Comparison of ENCODE assay signal across 21 cellular contexts in the genomic region with DNA sequence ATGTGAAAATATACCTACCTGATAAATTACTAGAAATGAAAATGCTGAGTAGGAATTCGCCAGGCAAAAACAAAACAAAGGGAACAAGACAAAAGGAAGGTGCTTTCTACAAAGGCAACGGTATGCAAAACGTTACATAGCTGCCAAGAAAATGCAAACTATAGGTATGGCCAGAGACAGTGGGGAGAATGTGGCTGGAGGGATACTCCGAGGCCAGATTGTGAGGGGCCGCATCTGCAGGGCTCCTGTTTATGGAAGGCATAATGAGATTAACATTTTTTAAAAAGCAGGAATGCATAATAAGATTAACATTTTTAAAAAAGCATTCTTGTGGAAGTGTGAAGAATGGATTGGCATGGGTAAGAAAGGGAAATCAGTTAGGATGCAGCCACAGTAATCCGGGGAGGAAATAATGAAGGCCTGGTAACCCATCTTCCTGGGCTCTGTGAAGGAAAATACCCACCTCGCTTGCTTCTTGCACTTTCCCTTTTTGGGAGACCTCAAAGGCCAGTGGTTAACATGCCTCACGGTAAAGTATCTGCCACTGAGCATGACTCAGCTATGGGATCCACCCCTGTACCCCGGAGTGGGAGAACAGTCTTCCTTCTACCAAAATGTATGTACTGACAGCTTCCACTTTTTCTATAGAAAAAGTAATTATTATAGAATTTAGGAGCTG.
DNase-seq lines count a peak whose midpoint lies in the region; ATAC-seq and TF ChIP-seq lines count a peak whose summit lies in the region.
"Had no signal": no experiment of that assay in that cellular context is flagged by ENCODE, and none has a peak within 500 bp of the region (broad histone marks: within the 10 kb centered on the region; RNA-seq: fewer than 3 reads in every experiment).

No MANE protein-coding gene starts in this region.

- TF ChIP-seq RAD21 in IMR-90 (IDR thresholded peaks at IDR 0.05; ENCODE audit: low read length): no peak

- no peak overlapping the region for H2AK9ac ChIP-seq in IMR-90 (replicated peaks; ENCODE audit: low read depth, low read length, poor library complexity)

- H3K4me2 ChIP-seq in IMR-90 (ENCODE audit: low read depth, low read length): no peak overlapping the region
- H3K4me2 ChIP-seq in neural progenitor cell: peak overlapping the region; percentile 10

- no peak overlapping the region for H2BK5ac ChIP-seq in IMR-90 (ENCODE audit: low read depth, low read length, poor library complexity, severe bottlenecking)

- H3K14ac ChIP-seq in IMR-90 (replicated peaks; ENCODE audit: low read depth, low read length): no peak overlapping the region; the same call in 1 of the 2 replicates

- H3K23ac ChIP-seq in IMR-90 (ENCODE audit: low read depth, low read length): no peak overlapping the region

- H4K5ac ChIP-seq in IMR-90 (ENCODE audit: low read depth, low read length): peak overlapping the region; percentile 28; the same call in 1 of the 2 replicates

- no peaks in the 10 kb centered on the region for H4K20me1 ChIP-seq in IMR-90 (ENCODE audit: insufficient read depth, low read length)
- no peaks in the 10 kb centered on the region for H4K20me1 ChIP-seq in neural progenitor cell (ENCODE audit: low read depth)

- peaks cover 9% of the 10 kb centered on the region for H3K4me1 ChIP-seq in IMR-90 (ENCODE audit: control insufficient read depth, insufficient read depth, low read length)
- peaks cover 17% of the 10 kb centered on the region for H3K4me1 ChIP-seq in neural progenitor cell
- H3K4me1 ChIP-seq: body of pancreas, lower lobe of right lung, prostate gland had no signal

- CTCF ChIA-PET in IMR-90 (lab: Yijun Ruan, JAX): no interaction called here
- CTCF ChIA-PET in activated naive CD4-positive, alpha-beta T cell treated with anti-CD3 and anti-CD28 coated beads, Interleukin-2, amount 10 ng/mL, durations not matched to agents 7 days and 5 days (lab: Charles Lee): no interaction called here

- H3K56ac ChIP-seq in IMR-90 (ENCODE audit: extremely low read depth, insufficient read depth, low read length): no peak overlapping the region

- H3K4me1 Mint-ChIP-seq in activated T-helper 17 cell treated with anti-CD3 and anti-CD28 coated beads, Interleukin-2, amount 50 U/mL, for 72 hours: no peaks in the 10 kb centered on the region
- peaks cover 35% of the 10 kb centered on the region for H3K4me1 Mint-ChIP-seq in neural progenitor cell
- peaks cover 6% of the 10 kb centered on the region for H3K4me1 Mint-ChIP-seq in activated naive CD4-positive, alpha-beta T cell treated with anti-CD3 and anti-CD28 coated beads, Interleukin-2, amount 10 ng/mL, durations not matched to agents 7 days and 5 days
- H3K4me1 Mint-ChIP-seq: stimulated activated naive B cell treated with anti-CD40 and anti-IgM and Interleukin-4, amounts not matched to agents 10 μg/mL and 1 μg/mL and 100 μg/mL, for 72 hours had no signal

- TF ChIP-seq POLR2A in IMR-90 (IDR thresholded peaks at IDR 0.05; ENCODE audit: low read depth, low read length): no peak

- H4K8ac ChIP-seq in IMR-90 (ENCODE audit: low read depth in 2 of 2, low read length in 2 of 2): no peak overlapping the region

- TF ChIP-seq CTCF in IMR-90 (conservative IDR thresholded peaks at IDR 0.05; ENCODE audit: low read depth, low read length): no peak
- no peak for TF ChIP-seq CTCF in neural progenitor cell (IDR thresholded peaks at IDR 0.05)

- H3K9ac ChIP-seq in IMR-90 (ENCODE audit: low read depth, low read length): no peak overlapping the region
- H3K9ac ChIP-seq in neural progenitor cell: no peak overlapping the region

- no peak overlapping the region for H3K4me3 Mint-ChIP-seq in activated T-helper 17 cell treated with anti-CD3 and anti-CD28 coated beads, Interleukin-2, amount 50 U/mL, for 72 hours
- H3K4me3 Mint-ChIP-seq in neural progenitor cell: no peak overlapping the region
- H3K4me3 Mint-ChIP-seq in activated naive CD4-positive, alpha-beta T cell treated with anti-CD3 and anti-CD28 coated beads, Interleukin-2, amount 10 ng/mL, durations not matched to agents 7 days and 5 days: no peak overlapping the region
- H3K4me3 Mint-ChIP-seq: activated naive CD8-positive, alpha-beta T cell treated with anti-CD3 and anti-CD28 coated beads, Interleukin-2, amount 10 ng/mL, durations not matched to agents 7 days and 5 days; CD8-positive, alpha-beta memory T cell; stimulated activated naive B cell treated with anti-CD40 and anti-IgM and Interleukin-4, amounts not matched to agents 10 μg/mL and 1 μg/mL and 100 μg/mL, for 72 hours had no signal

- no peak overlapping the region for H3K27ac ChIP-seq in IMR-90 (ENCODE audit: insufficient read depth, low read length)
- no peak overlapping the region for H3K27ac ChIP-seq in neural progenitor cell
- H3K27ac ChIP-seq: body of pancreas, gastroesophageal sphincter, HL-60, lower lobe of right lung, neutrophil, prostate gland had no signal

- peaks cover 3% of the 10 kb centered on the region for H3F3A ChIP-seq in neural progenitor cell (ENCODE audit: low read depth)

- no peak overlapping the region for H2BK15ac ChIP-seq in IMR-90 (ENCODE audit: low read depth, low read length)

- H3K36me3 ChIP-seq in H7 (replicated peaks; ENCODE audit: control insufficient read depth, insufficient read depth, low read length) (no peaks in the 10 kb centered on the region), IMR-90 (ENCODE audit: control insufficient read depth, insufficient read depth, low read length) (no peaks in the 10 kb centered on the region), neural progenitor cell (no peaks in the 10 kb centered on the region)
- H3K36me3 ChIP-seq: gastroesophageal sphincter, lower lobe of right lung, MG63, neutrophil, prostate gland had no signal

- H3K4ac ChIP-seq in IMR-90 (ENCODE audit: low read depth, low read length): peak overlapping the region; percentile 21; the same call in 1 of the 2 replicates

- H3K27ac Mint-ChIP-seq in activated T-helper 17 cell treated with anti-CD3 and anti-CD28 coated beads, Interleukin-2, amount 50 U/mL, for 72 hours: no peak overlapping the region
- no peak overlapping the region for H3K27ac Mint-ChIP-seq in neural progenitor cell
- no peak overlapping the region for H3K27ac Mint-ChIP-seq in activated naive CD4-positive, alpha-beta T cell treated with anti-CD3 and anti-CD28 coated beads, Interleukin-2, amount 10 ng/mL, durations not matched to agents 7 days and 5 days
- H3K27ac Mint-ChIP-seq: activated naive CD8-positive, alpha-beta T cell treated with anti-CD3 and anti-CD28 coated beads, Interleukin-2, amount 10 ng/mL, durations not matched to agents 7 days and 5 days; activated T-helper 2 cell treated with anti-CD3 and anti-CD28 coated beads, Interferon-gamma antibody, Interleukin-2, Interleukin-4, amounts not matched to agents 10 μg/mL and 5 μg/mL and 100 μg/mL, durations not matched to agents 14 hours and 24 hours and 36 hours; CD8-positive, alpha-beta memory T cell; stimulated activated naive B cell treated with anti-CD40 and anti-IgM and Interleukin-4, amounts not matched to agents 10 μg/mL and 1 μg/mL and 100 μg/mL, for 72 hours had no signal

- POLR2A ChIA-PET in IMR-90 (lab: Charles Lee; ENCODE audit: unreplicated experiment): no interaction called here

- H3K79me2 ChIP-seq in neural progenitor cell (ENCODE audit: low read depth): no peaks in the 10 kb centered on the region

- BruUV-seq in IMR-90 (replicated peaks; lab: Mats Ljungman, UMichigan): no TSS peak

- no peaks in the 10 kb centered on the region for H3K9me3 ChIP-seq in IMR-90 (ENCODE audit: control insufficient read depth, insufficient read depth, low read length)
- no peaks in the 10 kb centered on the region for H3K9me3 ChIP-seq in neural progenitor cell (ENCODE audit: low read depth)
- H3K9me3 ChIP-seq: body of pancreas, gastroesophageal sphincter, lower lobe of right lung, MG63, neutrophil, prostate gland had no signal

- no peaks in the 10 kb centered on the region for H3K9me1 ChIP-seq in IMR-90 (ENCODE audit: insufficient read depth, low read length)

- H3K4me3 ChIP-seq in H7 (ENCODE audit: insufficient read depth, low read depth, low read length) (no peak overlapping the region), IMR-90 (ENCODE audit: insufficient read depth, low read depth, low read length) (no peak overlapping the region), neural progenitor cell (no peak overlapping the region)
- H3K4me3 ChIP-seq: body of pancreas, gastroesophageal sphincter, lower lobe of right lung, MG63, prostate gland had no signal

- DNase-seq in H7 (peak; percentile 2), IMR-90 (no peak), neural progenitor cell (ENCODE audit: low spot score) (peak; percentile 24)
- DNase-seq in activated naive CD4-positive, alpha-beta T cell treated with anti-CD3 and anti-CD28 coated beads, Interleukin-2, amount 10 ng/mL, durations not matched to agents 7 days and 5 days: no peak
- DNase-seq: activated naive CD8-positive, alpha-beta T cell treated with anti-CD3 and anti-CD28 coated beads, Interleukin-2, amount 10 ng/mL, durations not matched to agents 7 days and 5 days; body of pancreas; CD8-positive, alpha-beta memory T cell; DMS53; lower lobe of right lung; MG63; stimulated activated CD4-positive, alpha-beta T cell treated with anti-CD3 and anti-CD28 coated beads, Interleukin-2, amount 100 ng/mL, for 48 hours; stimulated activated naive B cell treated with anti-CD40 and anti-IgM and Interleukin-4, amounts not matched to agents 10 μg/mL and 1 μg/mL and 100 μg/mL, for 72 hours; SW 1271 had no signal

- no peak overlapping the region for H4K91ac ChIP-seq in IMR-90 (ENCODE audit: insufficient read depth, low read depth, low read length)

- no peak overlapping the region for H2BK20ac ChIP-seq in IMR-90 (ENCODE audit: low read depth, low read length)

- H2BK120ac ChIP-seq in IMR-90 (ENCODE audit: low read depth, low read length): peak overlapping the region; percentile 34; the same call in 1 of the 2 replicates

- H2AK5ac ChIP-seq in IMR-90 (ENCODE audit: low read depth, low read length): no peak overlapping the region

- peak overlapping the region; percentile 5; the same call in 1 of the 2 replicates for H3K18ac ChIP-seq in IMR-90 (ENCODE audit: low read depth, low read length)

- H3K9me3 Mint-ChIP-seq in activated T-helper 17 cell treated with anti-CD3 and anti-CD28 coated beads, Interleukin-2, amount 50 U/mL, for 72 hours: no peaks in the 10 kb centered on the region
- no peaks in the 10 kb centered on the region for H3K9me3 Mint-ChIP-seq in neural progenitor cell
- H3K9me3 Mint-ChIP-seq in activated naive CD4-positive, alpha-beta T cell treated with anti-CD3 and anti-CD28 coated beads, Interleukin-2, amount 10 ng/mL, durations not matched to agents 7 days and 5 days: peaks cover 7% of the 10 kb centered on the region
- H3K9me3 Mint-ChIP-seq: activated T-helper 2 cell treated with anti-CD3 and anti-CD28 coated beads, Interferon-gamma antibody, Interleukin-2, Interleukin-4, amounts not matched to agents 10 μg/mL and 5 μg/mL and 100 μg/mL, durations not matched to agents 14 hours and 24 hours and 36 hours; CD8-positive, alpha-beta memory T cell; stimulated activated naive B cell treated with anti-CD40 and anti-IgM and Interleukin-4, amounts not matched to agents 10 μg/mL and 1 μg/mL and 100 μg/mL, for 72 hours had no signal

- in situ Hi-C loops in IMR-90 (cut with MboI; ENCODE audit: low sequenced_read_pairs): no loop called here

- dilution Hi-C loops in IMR-90 (cut with HindIII; ENCODE audit: low sequenced_read_pairs, unreplicated experiment): no loop called here

- intact Hi-C loops in IMR-90 (cut with micrococcal nuclease): no loop called here

- no peaks in the 10 kb centered on the region for H3K36me3 Mint-ChIP-seq in activated T-helper 17 cell treated with anti-CD3 and anti-CD28 coated beads, Interleukin-2, amount 50 U/mL, for 72 hours (ENCODE audit: low read depth)
- no peaks in the 10 kb centered on the region for H3K36me3 Mint-ChIP-seq in neural progenitor cell
- H3K36me3 Mint-ChIP-seq in activated naive CD4-positive, alpha-beta T cell treated with anti-CD3 and anti-CD28 coated beads, Interleukin-2, amount 10 ng/mL, durations not matched to agents 7 days and 5 days: no peaks in the 10 kb centered on the region
- H3K36me3 Mint-ChIP-seq: stimulated activated naive B cell treated with anti-CD40 and anti-IgM and Interleukin-4, amounts not matched to agents 10 μg/mL and 1 μg/mL and 100 μg/mL, for 72 hours had no signal

- H3K27me3 Mint-ChIP-seq in activated T-helper 17 cell treated with anti-CD3 and anti-CD28 coated beads, Interleukin-2, amount 50 U/mL, for 72 hours: no peaks in the 10 kb centered on the region
- H3K27me3 Mint-ChIP-seq in neural progenitor cell (ENCODE audit: insufficient read depth, low read depth): peaks cover 2% of the 10 kb centered on the region
- H3K27me3 Mint-ChIP-seq in activated naive CD4-positive, alpha-beta T cell treated with anti-CD3 and anti-CD28 coated beads, Interleukin-2, amount 10 ng/mL, durations not matched to agents 7 days and 5 days: no peaks in the 10 kb centered on the region
- H3K27me3 Mint-ChIP-seq: activated naive CD8-positive, alpha-beta T cell treated with anti-CD3 and anti-CD28 coated beads, Interleukin-2, amount 10 ng/mL, durations not matched to agents 7 days and 5 days; CD8-positive, alpha-beta memory T cell; stimulated activated naive B cell treated with anti-CD40 and anti-IgM and Interleukin-4, amounts not matched to agents 10 μg/mL and 1 μg/mL and 100 μg/mL, for 72 hours had no signal

- no peaks in the 10 kb centered on the region for H3K79me1 ChIP-seq in IMR-90 (ENCODE audit: low read depth in 1 of 2, low read length in 2 of 2)

- H3K27me3 ChIP-seq in H7 (ENCODE audit: control insufficient read depth, insufficient read depth, low read length) (no peaks in the 10 kb centered on the region), IMR-90 (ENCODE audit: control insufficient read depth, insufficient read depth, low read length) (no peaks in the 10 kb centered on the region), neural progenitor cell (no peaks in the 10 kb centered on the region)
- H3K27me3 ChIP-seq: body of pancreas, gastroesophageal sphincter, MG63, neutrophil had no signal

- no peak overlapping the region for H2AFZ ChIP-seq in IMR-90 (replicated peaks; ENCODE audit: low read length, poor library complexity)
- H2AFZ ChIP-seq in neural progenitor cell (replicated peaks): no peak overlapping the region

- no peak for ATAC-seq in IMR-90 (ENCODE audit: low read depth)
- ATAC-seq in activated T-helper 17 cell treated with anti-CD3 and anti-CD28 coated beads, Interleukin-2, amount 50 U/mL, for 72 hours (replicated peaks): peak; percentile 56
- ATAC-seq in GM21529 (IDR thresholded peaks at IDR 0.05; ENCODE audit: unreplicated experiment): no peak
- no peak for ATAC-seq in HG02981 (IDR thresholded peaks at IDR 0.05; ENCODE audit: unreplicated experiment)
- ATAC-seq: body of pancreas; gastroesophageal sphincter; lower lobe of right lung; stimulated activated naive B cell treated with anti-CD40 and anti-IgM and Interleukin-4, amounts not matched to agents 10 μg/mL and 1 μg/mL and 100 μg/mL, for 72 hours had no signal

- WGBS in IMR-90 (ENCODE audit: extremely low coverage in 2 of 2, insufficient read length in 1 of 2), 2 experiments: no CpG with 5 or more reads among the region's 9 CpGs

Comparison
In these comparisons a context has a peak if more than half of its experiments do, and no peak if none do; other contexts are left out.
1. DNase-seq: peak in H7 (single experiment) and neural progenitor cell (single experiment); none in IMR-90 (single experiment) and activated naive CD4-positive, alpha-beta T cell treated with anti-CD3 and anti-CD28 coated beads, Interleukin-2, amount 10 ng/mL, durations not matched to agents 7 days and 5 days (single experiment).